ENCODE assay signal across 26 cellular contexts in the genomic region with DNA sequence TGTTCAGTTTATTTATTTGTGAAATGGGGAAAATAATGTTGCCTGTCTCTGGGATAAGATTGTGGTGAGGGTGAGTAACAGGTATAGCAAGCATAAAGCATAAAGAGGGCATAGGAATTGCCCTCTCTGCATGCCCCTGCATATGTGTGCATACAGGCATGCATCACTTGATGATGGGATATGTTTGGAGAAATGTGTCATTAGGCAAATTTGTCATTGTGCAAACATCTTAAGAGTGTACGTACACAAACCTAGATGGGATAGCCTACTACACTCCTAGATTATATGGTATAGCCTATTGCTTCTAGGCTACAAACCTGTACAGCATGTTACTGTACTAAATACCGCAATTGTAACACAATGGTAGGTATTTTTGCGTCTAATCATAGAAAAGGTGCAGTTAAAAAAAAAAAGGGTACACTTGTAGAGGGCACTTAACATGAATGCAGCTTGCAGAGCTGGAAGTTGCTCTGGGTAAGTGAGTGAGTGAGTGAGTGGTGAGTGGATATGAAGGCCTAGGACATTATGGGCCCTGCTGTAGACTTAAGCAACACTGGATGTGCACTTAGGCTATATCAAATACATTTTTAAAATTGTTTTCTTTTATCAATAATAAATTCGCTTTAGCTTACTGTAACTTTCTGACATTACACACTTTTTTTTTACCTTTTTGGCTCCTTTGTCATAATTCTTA.
"Had no signal": no experiment of that assay in that cellular context is flagged by ENCODE, and none has a peak within 500 bp of the region (broad histone marks: within the 10 kb centered on the region; RNA-seq: fewer than 3 reads in every experiment).

No MANE protein-coding gene starts in this region.

- H3K27me3 Mint-ChIP-seq: activated CD4-positive, alpha-beta T cell treated with anti-CD3 and anti-CD28 coated beads, Interleukin-2, amount 10 ng/mL, durations not matched to agents 24 days and 14 days; activated CD8-positive, alpha-beta memory T cell treated with anti-CD3 and anti-CD28 coated beads, Interleukin-2, amount 10 ng/mL, durations not matched to agents 7 days and 5 days; activated naive CD4-positive, alpha-beta T cell treated with anti-CD3 and anti-CD28 coated beads, Interleukin-2, amount 50 U/mL, for 24 hours; activated T-cell treated with anti-CD3 and anti-CD28 coated beads, Interleukin-2, amount 50 U/mL, for 24 hours; T-helper 17 cell had no signal

- H3K4me1 ChIP-seq: body of pancreas, Peyer's patch had no signal

- ATAC-seq: activated CD8-positive, alpha-beta memory T cell treated with anti-CD3 and anti-CD28 coated beads, Interleukin-2, amount 10 ng/mL, durations not matched to agents 7 days and 5 days; body of pancreas; T-helper 17 cell; WTC11 had no signal

- H3K4me3 ChIP-seq: body of pancreas, MG63, Peyer's patch had no signal

- H3K9ac ChIP-seq: KMS-11 had no signal

- H3K36me3 ChIP-seq: MG63, Peyer's patch had no signal

- H3K9me3 ChIP-seq: body of pancreas, MG63, Peyer's patch had no signal

- H3K4me1 Mint-ChIP-seq: activated CD4-positive, alpha-beta T cell treated with anti-CD3 and anti-CD28 coated beads, Interleukin-2, amount 10 ng/mL, durations not matched to agents 24 days and 14 days; activated CD8-positive, alpha-beta memory T cell treated with anti-CD3 and anti-CD28 coated beads, Interleukin-2, amount 10 ng/mL, durations not matched to agents 7 days and 5 days; activated naive CD4-positive, alpha-beta T cell treated with anti-CD3 and anti-CD28 coated beads, Interleukin-2, amount 50 U/mL, for 24 hours; T-helper 17 cell; WTC11 had no signal

- H3K36me3 Mint-ChIP-seq: activated CD8-positive, alpha-beta memory T cell treated with anti-CD3 and anti-CD28 coated beads, Interleukin-2, amount 10 ng/mL, durations not matched to agents 7 days and 5 days; activated naive CD4-positive, alpha-beta T cell treated with anti-CD3 and anti-CD28 coated beads, Interleukin-2, amount 50 U/mL, for 24 hours had no signal

- DNase-seq: activated CD4-positive, alpha-beta T cell treated with anti-CD3 and anti-CD28 coated beads for 1 hour; activated CD4-positive, alpha-beta T cell treated with anti-CD3 and anti-CD28 coated beads, Interleukin-2, amount 10 ng/mL, durations not matched to agents 24 days and 14 days; activated CD4-positive, alpha-beta T cell treated with anti-CD3 and anti-CD28 coated beads, Interleukin-2, amount 50 U/mL, for 48 hours; activated CD8-positive, alpha-beta memory T cell treated with anti-CD3 and anti-CD28 coated beads, Interleukin-2, amount 10 ng/mL, durations not matched to agents 7 days and 5 days; activated effector memory CD4-positive, alpha-beta T cell treated with Interleukin-2 at 50 U/mL for 16 hours; activated naive CD4-positive, alpha-beta T cell; activated T-cell treated with anti-CD3 and anti-CD28 coated beads, Interleukin-2, amount 50 U/mL, for 24 hours; aorta; body of pancreas; MG63; MV-4-11; NCI-H1092 treated with DMSO at 0.1 percent for 48 hours; NCI-H1417 treated with DMSO at 0.1 percent for 48 hours; NCI-H1694 treated with DMSO at 0.1 percent for 48 hours; NCI-H2029 treated with DMSO at 0.1 percent for 48 hours; NCI-H446; NCI-H524 treated with DMSO at 0.1 percent for 48 hours; NCI-H82; Peyer's patch; SHP77 treated with DMSO at 0.1 percent for 48 hours; T-helper 17 cell; T-helper 9 cell had no signal

- H3K4me2 ChIP-seq: KMS-11 had no signal

- H3K27ac ChIP-seq: body of pancreas, KMS-11, Peyer's patch had no signal

- H3K4me3 Mint-ChIP-seq: activated CD4-positive, alpha-beta T cell treated with anti-CD3 and anti-CD28 coated beads, Interleukin-2, amount 10 ng/mL, durations not matched to agents 24 days and 14 days; activated CD8-positive, alpha-beta memory T cell treated with anti-CD3 and anti-CD28 coated beads, Interleukin-2, amount 10 ng/mL, durations not matched to agents 7 days and 5 days; activated naive CD4-positive, alpha-beta T cell treated with anti-CD3 and anti-CD28 coated beads, Interleukin-2, amount 50 U/mL, for 24 hours; activated T-cell treated with anti-CD3 and anti-CD28 coated beads, Interleukin-2, amount 50 U/mL, for 24 hours; activated T-helper 1 cell treated with anti-CD3 and anti-CD28 coated beads, Interleukin-12 subunit alpha, Interleukin-12 subunit beta, Interleukin-2, Interleukin-4 antibody, amounts not matched to agents 30 ng/mL and 10 ng/mL and 1 ng/mL, durations not matched to agents 14 hours and 24 hours and 36 hours; T-helper 17 cell; WTC11 had no signal

- H3K27ac Mint-ChIP-seq: activated CD4-positive, alpha-beta T cell treated with anti-CD3 and anti-CD28 coated beads, Interleukin-2, amount 10 ng/mL, durations not matched to agents 24 days and 14 days; activated CD8-positive, alpha-beta memory T cell treated with anti-CD3 and anti-CD28 coated beads, Interleukin-2, amount 10 ng/mL, durations not matched to agents 7 days and 5 days; activated naive CD4-positive, alpha-beta T cell treated with anti-CD3 and anti-CD28 coated beads, Interleukin-2, amount 50 U/mL, for 24 hours; activated T-cell treated with anti-CD3 and anti-CD28 coated beads, Interleukin-2, amount 50 U/mL, for 24 hours; activated T-helper 1 cell treated with anti-CD3 and anti-CD28 coated beads, Interleukin-12 subunit alpha, Interleukin-12 subunit beta, Interleukin-2, Interleukin-4 antibody, amounts not matched to agents 30 ng/mL and 10 ng/mL and 1 ng/mL, durations not matched to agents 14 hours and 24 hours and 36 hours; T-helper 17 cell; WTC11 had no signal

- H3K27me3 ChIP-seq: body of pancreas, MG63, Peyer's patch had no signal
